ENCODE assay signal across 18 cellular contexts in the genomic region with DNA sequence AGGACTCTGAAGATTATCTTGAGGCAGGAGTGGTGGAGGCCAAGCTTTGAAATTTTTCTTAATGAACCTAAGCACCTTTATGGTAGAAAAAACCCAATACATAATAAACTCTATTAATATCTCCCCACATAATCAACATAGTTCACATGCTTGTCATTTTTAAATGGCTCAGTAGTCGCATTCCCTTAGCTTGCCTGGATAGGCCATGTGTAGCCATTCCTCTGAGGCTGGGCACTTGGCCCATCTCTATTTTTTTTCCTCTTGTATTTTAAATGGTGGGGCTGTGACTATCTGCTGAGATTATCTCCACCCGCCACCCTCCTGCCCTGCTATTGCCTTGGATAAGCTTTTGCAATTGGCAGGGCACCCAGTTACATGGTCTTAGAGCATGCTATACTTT.
DNase-seq lines count a peak whose midpoint lies in the region; TF ChIP-seq lines count a peak whose summit lies in the region.
"Had no signal": no experiment of that assay in that cellular context is flagged by ENCODE, and none has a peak within 500 bp of the region (broad histone marks: within the 10 kb centered on the region; RNA-seq: fewer than 3 reads in every experiment).

No MANE protein-coding gene starts in this region.

- H2AFZ ChIP-seq in mesenchymal stem cell (ENCODE audit: low read depth, low read length), result no peak overlapping the region

- H3K4me3 ChIP-seq in cardiac muscle cell, result no peak overlapping the region
- no peak overlapping the region for H3K4me3 ChIP-seq in mesenchymal stem cell (ENCODE audit: insufficient read depth in 1 of 2, low read depth in 1 of 2, low read length in 2 of 2)

- no peak overlapping the region for H3K18ac ChIP-seq in mesenchymal stem cell (ENCODE audit: low read depth in 1 of 2, low read length in 2 of 2)

- H3K4me1 ChIP-seq in cardiac muscle cell (ENCODE audit: low read depth) (peaks cover 77% of the 10 kb centered on the region), mesenchymal stem cell (ENCODE audit: control insufficient read depth, insufficient read depth, low read depth, low read length) (peaks cover 24% of the 10 kb centered on the region)
- H3K4me1 ChIP-seq: Caco-2 had no signal

- H3K27me3 ChIP-seq in cardiac muscle cell, result no peaks in the 10 kb centered on the region
- no peaks in the 10 kb centered on the region for H3K27me3 ChIP-seq in mesenchymal stem cell (ENCODE audit: control insufficient read depth in 1 of 2, insufficient read depth in 1 of 2, low read length in 2 of 2)

- no peak overlapping the region for H2BK12ac ChIP-seq in mesenchymal stem cell (ENCODE audit: low read length in 2 of 2)

- no peak overlapping the region for H3K4ac ChIP-seq in mesenchymal stem cell (ENCODE audit: low read depth in 1 of 2, low read length in 2 of 2)

- H3K9me3 ChIP-seq in cardiac muscle cell (ENCODE audit: low read depth), result no peaks in the 10 kb centered on the region
- H3K9me3 ChIP-seq in mesenchymal stem cell (ENCODE audit: control insufficient read depth, low read length), result no peaks in the 10 kb centered on the region
- H3K9me3 ChIP-seq: Caco-2 had no signal

- peak overlapping the region; percentile 1 for H2AK5ac ChIP-seq in mesenchymal stem cell (ENCODE audit: low read length, severe bottlenecking)

- no peak for DNase-seq in cardiac muscle cell (ENCODE audit: low read depth in 1 of 2, low spot score in 1 of 2)
- no peak for DNase-seq in cardiac septum (ENCODE audit: low spot score)
- DNase-seq in dedifferentiated amniotic fluid mesenchymal stem cell (ENCODE audit: extremely low spot score), result peak; percentile 40
- no peak for DNase-seq in mesenchymal stem cell
- no peak for DNase-seq in SKM-1 treated with dmso at 0.1 percent for 144 hours (lab: John Stamatoyannopoulos, UW; ENCODE audit: unreplicated experiment)
- no peak for DNase-seq in globus pallidus (ENCODE audit: low spot score)
- no peak for DNase-seq in NCI-H345 treated with DMSO at 0.1 percent for 48 hours (lab: John Stamatoyannopoulos, UW; ENCODE audit: unreplicated experiment)
- DNase-seq in NCI-H187 (lab: John Stamatoyannopoulos, UW), result no peak
- DNase-seq: activated CD4-positive, alpha-beta T cell treated with anti-CD3 and anti-CD28 coated beads, Interleukin-2, amount 50 U/mL, for 4 hours; amygdala; Caco-2; left colon; naive B cell; NCI-H1436 treated with DMSO at 0.1 percent for 48 hours; NCI-H510A treated with DMSO at 0.1 percent for 48 hours; RPMI8226; stimulated activated naive B cell treated with anti-CD40 and anti-IgM and Interleukin-4, amounts not matched to agents 10 μg/mL and 1 μg/mL and 100 μg/mL, for 72 hours; T-helper 9 cell had no signal

- no peak overlapping the region for H3K14ac ChIP-seq in mesenchymal stem cell (ENCODE audit: low read length in 2 of 2)

- TF ChIP-seq CTCF in cardiac muscle cell (IDR thresholded peaks at IDR 0.05; ENCODE audit: low read depth, low read length), result no peak

- no peak overlapping the region for H4K8ac ChIP-seq in mesenchymal stem cell (ENCODE audit: low read length)

- peak overlapping the region; percentile 10 for H3K4me2 ChIP-seq in mesenchymal stem cell (ENCODE audit: low read length, poor library complexity, severe bottlenecking)

- H2BK15ac ChIP-seq in mesenchymal stem cell (ENCODE audit: low read depth, poor library complexity, severe bottlenecking), result no peak overlapping the region

- 73% methylated on average over 1 of the region's 2 CpGs for WGBS in mesenchymal stem cell

- no peak overlapping the region for H2BK120ac ChIP-seq in mesenchymal stem cell (ENCODE audit: low read depth, low read length)

- H4K91ac ChIP-seq in mesenchymal stem cell (ENCODE audit: low read length), result no peak overlapping the region

- H3K27ac ChIP-seq in cardiac muscle cell (peak overlapping the region; percentile 95), mesenchymal stem cell (ENCODE audit: low read length, poor library complexity, severe bottlenecking) (peak overlapping the region; percentile 97)

- H3K79me1 ChIP-seq in mesenchymal stem cell (replicated peaks; ENCODE audit: low read length, poor library complexity, severe bottlenecking), result peaks cover 16% of the 10 kb centered on the region

- H3K36me3 ChIP-seq in cardiac muscle cell (no peaks in the 10 kb centered on the region), mesenchymal stem cell (ENCODE audit: control insufficient read depth in 1 of 2, insufficient read depth in 2 of 2, low read depth in 1 of 2, low read length in 2 of 2) (no peaks in the 10 kb centered on the region)

- H3K9ac ChIP-seq in mesenchymal stem cell (ENCODE audit: low read length), result no peak overlapping the region

- H3K23ac ChIP-seq in mesenchymal stem cell (ENCODE audit: low read length in 2 of 2), result no peak overlapping the region

- H2BK5ac ChIP-seq in mesenchymal stem cell (ENCODE audit: low read depth, low read length, poor library complexity, severe bottlenecking), result peak overlapping the region; percentile 79

- intact Hi-C loops in cardiac septum (cut with DNase I), result no loop called here
